ENCODE assay signal across 10 cellular contexts in the genomic region with DNA sequence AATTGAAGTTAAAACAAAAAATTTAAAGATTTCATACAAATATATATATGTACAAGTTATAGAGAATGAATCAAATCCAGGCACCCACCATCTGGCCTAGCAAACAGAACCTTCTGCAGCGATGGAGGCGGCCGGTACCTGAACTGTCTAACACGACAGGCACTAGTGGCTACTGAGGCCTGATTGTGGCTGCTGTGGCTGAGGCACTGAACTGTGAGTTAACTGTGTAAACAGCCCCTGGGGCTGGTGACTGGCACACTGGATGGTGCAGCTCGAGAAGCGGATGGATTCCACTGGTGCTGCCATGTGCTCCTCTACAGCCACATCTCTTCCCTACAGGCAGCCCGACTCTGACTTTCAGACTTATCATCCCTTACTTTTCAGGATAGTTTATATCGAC.
DNase-seq lines count a peak whose midpoint lies in the region; ATAC-seq, FAIRE-seq and TF ChIP-seq lines count a peak whose summit lies in the region.
"Had no signal": no experiment of that assay in that cellular context is flagged by ENCODE, and none has a peak within 500 bp of the region (broad histone marks: within the 10 kb centered on the region; RNA-seq: fewer than 3 reads in every experiment).

No MANE protein-coding gene starts in this region.

- no peak overlapping the region for H3K4me3 ChIP-seq in RWPE2 (ENCODE audit: severe bottlenecking)
- H3K4me3 ChIP-seq in H1 (ENCODE audit: extremely low read depth in 1 of 4, insufficient read depth in 2 of 4, low read depth in 3 of 4, low read length in 4 of 4) = no peak overlapping the region
- no peak overlapping the region for H3K4me3 ChIP-seq in smooth muscle cell

- no peak overlapping the region for H2BK5ac ChIP-seq in H1 (ENCODE audit: low read depth, low read length)

- H3K9me3 ChIP-seq in RWPE2 (ENCODE audit: severe bottlenecking) (no peaks in the 10 kb centered on the region), H1 (ENCODE audit: insufficient read depth in 2 of 2, low read depth in 1 of 2, low read length in 1 of 2) (no peaks in the 10 kb centered on the region), smooth muscle cell (replicated peaks; ENCODE audit: low read depth) (no peaks in the 10 kb centered on the region)

- TF ChIP-seq EP300 in H1 (IDR thresholded peaks at IDR 0.05; ENCODE audit: borderline replicate concordance in 1 of 2, low read depth in 2 of 2, low read length in 2 of 2) = no peak

- CTCF ChIA-PET in H1 (lab: Charles Lee; ENCODE audit: partially characterized antibody) = no interaction called here

- peaks cover 0 to 2% of the 10 kb centered on the region in 2 experiments for H4K20me1 ChIP-seq in H1 (replicated peaks in 1 of 2; ENCODE audit: control insufficient read depth in 1 of 2, insufficient read depth in 2 of 2, low read length in 2 of 2)
- peaks cover 43% of the 10 kb centered on the region for H4K20me1 ChIP-seq in smooth muscle cell (ENCODE audit: low read depth)

- H3K23me2 ChIP-seq in H1 (ENCODE audit: low read depth, low read length) = no peaks in the 10 kb centered on the region

- no peak overlapping the region for H2BK12ac ChIP-seq in H1 (ENCODE audit: low read depth, low read length)

- no peaks in the 10 kb centered on the region for H3K9me3 Mint-ChIP-seq in activated CD4-positive, alpha-beta T cell treated with anti-CD3 and anti-CD28 coated beads, Interleukin-2, amount 10 ng/mL, durations not matched to agents 24 days and 14 days

- no peak overlapping the region for H2BK20ac ChIP-seq in H1 (ENCODE audit: low read length)

- H3F3A ChIP-seq in smooth muscle cell (ENCODE audit: low read depth) = peaks cover 9% of the 10 kb centered on the region

- no peaks in the 10 kb centered on the region for H3K27me3 ChIP-seq in RWPE2 (ENCODE audit: insufficient read depth, poor library complexity, severe bottlenecking)
- no peaks in the 10 kb centered on the region for H3K27me3 ChIP-seq in H1 (replicated peaks in 1 of 4; ENCODE audit: control insufficient read depth in 3 of 4, extremely low read depth in 1 of 4, insufficient read depth in 3 of 4, low read length in 3 of 4)
- H3K27me3 ChIP-seq in smooth muscle cell (ENCODE audit: low read depth) = no peaks in the 10 kb centered on the region

- no peak for TF ChIP-seq POLR2A in H1 (IDR thresholded peaks at IDR 0.05; ENCODE audit: control extremely low read depth in 1 of 2, low read depth in 2 of 2, low read length in 2 of 2)

- H3K79me2 ChIP-seq in H1 (ENCODE audit: control insufficient read depth in 1 of 2, insufficient read depth in 2 of 2, low read length in 2 of 2) (peaks cover 0 to 50% of the 10 kb centered on the region in 2 experiments; a peak in 2 of 4 replicates), smooth muscle cell (ENCODE audit: low read depth) (peaks cover 53% of the 10 kb centered on the region)

- H3K4me2 ChIP-seq in H1 (ENCODE audit: insufficient read depth in 1 of 2, low read depth in 2 of 2, low read length in 2 of 2) (no peak overlapping the region), smooth muscle cell (no peak overlapping the region)
- H3K4me2 ChIP-seq: KMS-11 had no signal

- no peak for DNase-seq in activated CD4-positive, alpha-beta T cell treated with anti-CD3 and anti-CD28 coated beads, Interleukin-2, amount 10 ng/mL, durations not matched to agents 24 days and 14 days
- DNase-seq in activated CD4-positive, alpha-beta T cell treated with anti-CD3 and anti-CD28 coated beads, Interleukin-2, amount 50 U/mL, for 1 hour = no peak
- DNase-seq in RWPE2 (ENCODE audit: low spot score) (no peak), H1 (ENCODE audit: low read depth in 1 of 2, low spot score in 2 of 2) (no peak), smooth muscle cell (lab: John Stamatoyannopoulos, UW; ENCODE audit: unreplicated experiment) (no peak), C1 segment of cervical spinal cord (lab: John Stamatoyannopoulos, UW) (no peak), SHP77 (lab: John Stamatoyannopoulos, UW) (no peak), DMS79 treated with DMSO at 0.1 percent for 48 hours (lab: John Stamatoyannopoulos, UW) (no peak)
- DNase-seq: NK-92 treated with Interleukin-12 subunit alpha and Interleukin-12 subunit beta, amount 100 ng/mL, for 24 hours had no signal

- H3K79me1 ChIP-seq in H1 (ENCODE audit: low read depth, low read length) = peaks cover 4% of the 10 kb centered on the region

- no peak overlapping the region for H2BK120ac ChIP-seq in H1 (replicated peaks; ENCODE audit: low read depth, low read length)

- H4K91ac ChIP-seq in H1 (replicated peaks; ENCODE audit: insufficient read length, low read length) = peak overlapping the region; percentile 34

- H3K14ac ChIP-seq in H1 (ENCODE audit: insufficient read length) = no peak overlapping the region

- 84% methylated on average over 8 of the region's 8 CpGs; no CpG with 5 or more reads in 1 of the 2 experiments for WGBS in H1 (ENCODE audit: extremely low coverage in 1 of 2, insufficient coverage in 1 of 2, insufficient read length in 1 of 2, insufficient replicate concordance in 2 of 2, low coverage in 1 of 2, low lambda C conversion rate in 2 of 2, missing lambda C conversion rate in 1 of 2), 2 experiments
- 92% methylated on average over 8 of the region's 8 CpGs for WGBS in smooth muscle cell (ENCODE audit: low lambda C conversion rate)

- H3K4me3 Mint-ChIP-seq in activated CD4-positive, alpha-beta T cell treated with anti-CD3 and anti-CD28 coated beads, Interleukin-2, amount 10 ng/mL, durations not matched to agents 24 days and 14 days = no peak overlapping the region

- H3K4me1 Mint-ChIP-seq in activated CD4-positive, alpha-beta T cell treated with anti-CD3 and anti-CD28 coated beads, Interleukin-2, amount 10 ng/mL, durations not matched to agents 24 days and 14 days = peaks cover 71% of the 10 kb centered on the region

- H3K4ac ChIP-seq in H1 (replicated peaks; ENCODE audit: insufficient read length, low read depth, low read length) = no peak overlapping the region

- H2AK5ac ChIP-seq in H1 (ENCODE audit: low read depth, low read length) = no peak overlapping the region

- no peak overlapping the region for H3K23ac ChIP-seq in H1 (ENCODE audit: insufficient read length)

- no peak overlapping the region for H3K18ac ChIP-seq in H1 (ENCODE audit: extremely low read depth, low read length)

- H4K5ac ChIP-seq in H1 (ENCODE audit: insufficient read length, low read depth, low read length) = no peak overlapping the region

- H3K4me1 ChIP-seq in RWPE2 (ENCODE audit: insufficient read depth, poor library complexity, severe bottlenecking) = peaks cover 19% of the 10 kb centered on the region
- peaks cover 5 to 14% (median 13%) of the 10 kb centered on the region in 4 experiments for H3K4me1 ChIP-seq in H1 (replicated peaks in 1 of 4; ENCODE audit: control insufficient read depth in 3 of 4, insufficient read depth in 4 of 4, low read length in 3 of 4)
- no peaks in the 10 kb centered on the region for H3K4me1 ChIP-seq in smooth muscle cell (ENCODE audit: low read depth)

- no peak overlapping the region for H2BK15ac ChIP-seq in H1 (ENCODE audit: low read length)

- TF ChIP-seq RAD21 in H1 (IDR thresholded peaks at IDR 0.05 in 1 of 2, conservative IDR thresholded peaks at IDR 0.05 in 1 of 2; ENCODE audit: low read depth in 2 of 2, low read length in 2 of 2) = no peak

- TF ChIP-seq CTCF in RWPE2 (IDR thresholded peaks at IDR 0.05; ENCODE audit: poor library complexity, severe bottlenecking) (no peak), H1 (IDR thresholded peaks at IDR 0.05; ENCODE audit: control extremely low read depth in 1 of 3, insufficient read depth in 1 of 3, low read depth in 1 of 3, low read length in 3 of 3) (no peak), smooth muscle cell (IDR thresholded peaks at IDR 0.05; ENCODE audit: borderline replicate concordance, insufficient read depth, poor library complexity, severe bottlenecking) (no peak)

- POLR2A ChIA-PET in H1 (lab: Charles Lee; ENCODE audit: partially characterized antibody) = no interaction called here

- no peak overlapping the region for H4K8ac ChIP-seq in H1 (ENCODE audit: extremely low read depth, insufficient read depth, low read length)

- H3K36me3 ChIP-seq in RWPE2 (ENCODE audit: low read depth) = no peaks in the 10 kb centered on the region
- no peaks in the 10 kb centered on the region for H3K36me3 ChIP-seq in H1 (ENCODE audit: control insufficient read depth in 2 of 4, insufficient read depth in 4 of 4, low read length in 3 of 4)
- no peaks in the 10 kb centered on the region for H3K36me3 ChIP-seq in smooth muscle cell (ENCODE audit: low read depth)

- no peak overlapping the region for H3K9ac ChIP-seq in H1 (replicated peaks in 1 of 4; ENCODE audit: extremely low read depth in 1 of 4, low read depth in 3 of 4, low read length in 3 of 4)
- no peak overlapping the region for H3K9ac ChIP-seq in smooth muscle cell (ENCODE audit: low read depth)
- H3K9ac ChIP-seq: KMS-11 had no signal

- no peak for FAIRE-seq in H1 (lab: Jason Lieb, UNC)

- no peak for ATAC-seq in RWPE2 (ENCODE audit: low read depth)

- H3K36me3 Mint-ChIP-seq in activated CD4-positive, alpha-beta T cell treated with anti-CD3 and anti-CD28 coated beads, Interleukin-2, amount 10 ng/mL, durations not matched to agents 24 days and 14 days (ENCODE audit: low read depth) = peaks cover 21% of the 10 kb centered on the region

- intact Hi-C loops in activated CD4-positive, alpha-beta T cell treated with anti-CD3 and anti-CD28 coated beads, Interleukin-2, amount 10 ng/mL, durations not matched to agents 24 days and 14 days (cut with micrococcal nuclease) = no loop called here

- no peak overlapping the region for H3K56ac ChIP-seq in H1 (replicated peaks; ENCODE audit: insufficient read length, low read depth, low read length)

- H2AFZ ChIP-seq in H1 (ENCODE audit: low read length) (no peak overlapping the region), smooth muscle cell (ENCODE audit: low read depth) (no peak overlapping the region)

- peak overlapping the region; percentile 99 for H3K27ac Mint-ChIP-seq in activated CD4-positive, alpha-beta T cell treated with anti-CD3 and anti-CD28 coated beads, Interleukin-2, amount 10 ng/mL, durations not matched to agents 24 days and 14 days

- no peaks in the 10 kb centered on the region for H3K27me3 Mint-ChIP-seq in activated CD4-positive, alpha-beta T cell treated with anti-CD3 and anti-CD28 coated beads, Interleukin-2, amount 10 ng/mL, durations not matched to agents 24 days and 14 days

- H3K27ac ChIP-seq in RWPE2 (ENCODE audit: poor library complexity, severe bottlenecking) (peak overlapping the region; percentile 83), H1 (ENCODE audit: low read depth, low read length) (no peak overlapping the region), smooth muscle cell (ENCODE audit: low read depth) (peak overlapping the region; percentile 73)
- H3K27ac ChIP-seq: KMS-11 had no signal

TF ChIP-seq in H1, 55 proteins besides CTCF, POLR2A, EP300 and RAD21:
- no peak for TF ChIP-seq KDM1A (IDR thresholded peaks at IDR 0.05; ENCODE audit: borderline replicate concordance, low read length)
- TF ChIP-seq TBP (IDR thresholded peaks at IDR 0.05; ENCODE audit: low read depth, low read length) = no peak
